Comparison of ENCODE assay signal across 1 cellular context in genomic region chr16:85461814-85462404, GRCh38.
TF ChIP-seq lines count a peak whose summit lies in the region.

No MANE protein-coding gene starts in this region.

TF ChIP-seq in HEK293, 187 proteins besides CTCF, POLR2A, EP300 and RAD21 (continued from another document and continues in another):
- no peak for TF ChIP-seq ZNF639 (tag by site-specific recombination; IDR thresholded peaks at IDR 0.05)
- no peak for TF ChIP-seq ZNF704 (tag by site-specific recombination; IDR thresholded peaks at IDR 0.05)
- TF ChIP-seq ZNF214 (tag by site-specific recombination; IDR thresholded peaks at IDR 0.05; ENCODE audit: borderline replicate concordance), result no peak
- no peak for TF ChIP-seq PRDM4 (tag by site-specific recombination; IDR thresholded peaks at IDR 0.05)
- no peak for TF ChIP-seq ZNF558 (tag by site-specific recombination; IDR thresholded peaks at IDR 0.05)
- TF ChIP-seq ZNF18 (tag by site-specific recombination; IDR thresholded peaks at IDR 0.05), result no peak
- no peak for TF ChIP-seq ZNF157 (tag by site-specific recombination; IDR thresholded peaks at IDR 0.05)
- TF ChIP-seq ZNF132 (tag by site-specific recombination; IDR thresholded peaks at IDR 0.05; ENCODE audit: borderline replicate concordance), result no peak
- no peak for TF ChIP-seq ZNF184 (tag by site-specific recombination; IDR thresholded peaks at IDR 0.05)
- 0 out of 2 replicates have a peak, but pooled peaks have one; percentile 55 for TF ChIP-seq ZSCAN16 (tag by site-specific recombination; IDR thresholded peaks at IDR 0.05)
- no peak for TF ChIP-seq ZNF473 (tag by site-specific recombination; IDR thresholded peaks at IDR 0.05)
- no peak; the same call in 1 of the 2 replicates for TF ChIP-seq ZFHX2 (tag by site-specific recombination; conservative IDR thresholded peaks at IDR 0.05)
- TF ChIP-seq TCF7L2 (IDR thresholded peaks at IDR 0.05; ENCODE audit: borderline replicate concordance, low read depth, low read length), result no peak
- TF ChIP-seq ZSCAN4 (tag by site-specific recombination; IDR thresholded peaks at IDR 0.05), result no peak
- TF ChIP-seq ZNF747 (tag by site-specific recombination; IDR thresholded peaks at IDR 0.05), result no peak
- no peak for TF ChIP-seq SCRT2 (tag by site-specific recombination; IDR thresholded peaks at IDR 0.05)
- no peak for TF ChIP-seq ZNF24 (tag by site-specific recombination; IDR thresholded peaks at IDR 0.05)
- no peak for TF ChIP-seq ZNF645 (tag by site-specific recombination; IDR thresholded peaks at IDR 0.05)
- TF ChIP-seq ZNF423 (tag by site-specific recombination; IDR thresholded peaks at IDR 0.05), result peak; percentile 50; the same call in 1 of the 2 replicates
- TF ChIP-seq ZNF768 (tag by site-specific recombination; IDR thresholded peaks at IDR 0.05), result no peak
- TF ChIP-seq AEBP2 (tag by site-specific recombination; IDR thresholded peaks at IDR 0.05; ENCODE audit: borderline replicate concordance), result no peak
- TF ChIP-seq ZNF654 (tag by site-specific recombination; IDR thresholded peaks at IDR 0.05; ENCODE audit: low read depth), result no peak
- TF ChIP-seq ZNF10 (tag by site-specific recombination; IDR thresholded peaks at IDR 0.05), result no peak
- TF ChIP-seq SP7 (tag by site-specific recombination; IDR thresholded peaks at IDR 0.05), result 0 out of 2 replicates have a peak, but pooled peaks have one; percentile 31
- TF ChIP-seq ZBTB21 (tag by site-specific recombination; IDR thresholded peaks at IDR 0.05), result no peak
- no peak for TF ChIP-seq ZNF404 (tag by site-specific recombination; IDR thresholded peaks at IDR 0.05)
- TF ChIP-seq ZNF624 (tag by site-specific recombination; IDR thresholded peaks at IDR 0.05), result no peak
- TF ChIP-seq SETDB1 (IDR thresholded peaks at IDR 0.05; ENCODE audit: insufficient read length, low read length), result no peak
- TF ChIP-seq SP3 (tag by site-specific recombination; IDR thresholded peaks at IDR 0.05), result peak; percentile 29; the same call in 1 of the 2 replicates
- peak; percentile 17 for TF ChIP-seq ZBTB26 (tag by site-specific recombination; optimal IDR thresholded peaks at IDR 0.05)
- TF ChIP-seq ZNF350 (tag by site-specific recombination; IDR thresholded peaks at IDR 0.05), result no peak
- TF ChIP-seq ZNF692 (tag by site-specific recombination; IDR thresholded peaks at IDR 0.05), result peak; percentile 10; the same call in 1 of the 2 replicates
- TF ChIP-seq ZNF830 (tag by site-specific recombination; IDR thresholded peaks at IDR 0.05; ENCODE audit: low read depth), result no peak
- TF ChIP-seq EGR2 (tag by site-specific recombination; IDR thresholded peaks at IDR 0.05; ENCODE audit: low read depth), result no peak
- 0 out of 2 replicates have a peak, but pooled peaks have one; percentile 42 for TF ChIP-seq ZNF449 (tag by site-specific recombination; IDR thresholded peaks at IDR 0.05)
- TF ChIP-seq ZNF2 (tag by site-specific recombination; IDR thresholded peaks at IDR 0.05), result no peak
- no peak for TF ChIP-seq OVOL3 (tag by site-specific recombination; IDR thresholded peaks at IDR 0.05)
- TF ChIP-seq ZNF302 (tag by site-specific recombination; IDR thresholded peaks at IDR 0.05; ENCODE audit: low read depth), result no peak
- no peak for TF ChIP-seq ZNF146 (tag by site-specific recombination; IDR thresholded peaks at IDR 0.05)
- no peak for TF ChIP-seq ZNF48 (tag by site-specific recombination; IDR thresholded peaks at IDR 0.05)
- TF ChIP-seq ZNF555 (tag by site-specific recombination; conservative IDR thresholded peaks at IDR 0.05), result no peak
- TF ChIP-seq ELK4 (IDR thresholded peaks at IDR 0.05; ENCODE audit: borderline replicate concordance, low read depth, low read length), result no peak
- no peak for TF ChIP-seq ZSCAN18 (tag by site-specific recombination; IDR thresholded peaks at IDR 0.05)
